ENCODE assay signal across 8 cellular contexts in the genomic region with DNA sequence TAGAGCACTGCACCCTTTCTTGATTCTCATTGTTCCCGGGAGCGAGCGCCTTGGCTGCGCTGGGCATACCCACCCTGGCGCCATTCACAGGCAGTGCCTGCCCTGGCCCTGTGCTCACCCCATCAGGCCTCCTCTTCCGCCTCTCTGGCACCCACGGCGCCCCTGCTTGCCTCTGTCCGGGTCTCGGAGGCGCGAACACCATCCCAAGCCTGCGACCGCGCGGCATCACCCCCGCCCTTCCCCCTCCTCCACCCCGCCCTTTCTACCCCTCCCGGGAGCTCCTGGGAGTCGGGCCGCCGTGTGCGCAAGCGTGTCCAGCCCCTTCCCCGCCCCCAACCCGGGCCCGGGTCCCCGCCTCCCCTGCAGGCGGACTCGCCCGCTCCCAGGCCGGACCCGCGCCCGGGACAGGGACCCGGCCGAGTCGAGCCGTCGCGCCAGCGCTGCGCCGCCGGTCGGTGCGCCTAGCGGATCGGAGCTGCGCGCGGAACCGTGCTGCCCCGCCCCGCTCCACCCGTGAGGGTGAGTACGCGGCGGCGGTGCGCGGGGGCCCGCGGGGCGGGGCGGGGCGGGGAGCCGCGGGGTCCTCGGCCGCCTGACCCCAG. TPM values are rescaled to one million over a fixed set of nuclear protein-coding genes. Genes with fewer than 3 reads are reported as not detected.
A peak's percentile ranks its signal among the peaks of the same experiment; 100 is the strongest.
DNase-seq lines count a peak whose midpoint lies in the region; ATAC-seq and TF ChIP-seq lines count a peak whose summit lies in the region.

TSS of gene ST3GAL4 (plus strand) at position 363 of the 602 bp plus-strand sequence. CDS start 50,470 bp downstream, outside the sequence.

- peaks cover 33% of the 10 kb centered on the region for H4K20me1 ChIP-seq in DND-41 (ENCODE audit: insufficient read depth, low read length)
- no peaks in the 10 kb centered on the region for H4K20me1 ChIP-seq in KMS-11 (ENCODE audit: insufficient read depth)

- H3K4me1 ChIP-seq in DND-41 (ENCODE audit: insufficient read depth, low read length) (peaks cover 77% of the 10 kb centered on the region), KMS-11 (ENCODE audit: low read depth, poor library complexity, severe bottlenecking) (peaks cover 36% of the 10 kb centered on the region), psoas muscle (peaks cover 43% of the 10 kb centered on the region), urinary bladder (ENCODE audit: insufficient read depth) (no peaks in the 10 kb centered on the region)

- peak; percentile 76 for ATAC-seq in DND-41 (ENCODE audit: insufficient read depth, low read depth)
- peak; percentile 54 for ATAC-seq in GM21529 (IDR thresholded peaks at IDR 0.05; ENCODE audit: unreplicated experiment)
- peak; percentile 78 to 83 for ATAC-seq in left cardiac atrium
- peak; percentile 72 to 86 (median 80) for ATAC-seq in psoas muscle

- H3K4me2 ChIP-seq in DND-41 (ENCODE audit: insufficient read depth, low read length) (peak within 1 kb of the TSS; percentile 96), KMS-11 (peak within 1 kb of the TSS; percentile 54)

- H3K27me3 ChIP-seq in DND-41 (ENCODE audit: insufficient read depth, low read length, poor library complexity) (no peaks in the 10 kb centered on the region), KMS-11 (ENCODE audit: insufficient read depth, low read depth) (no peaks in the 10 kb centered on the region), psoas muscle (ENCODE audit: insufficient read depth in 3 of 3, low read length in 2 of 3) (no peaks in the 10 kb centered on the region)

- H2AFZ ChIP-seq in DND-41 (ENCODE audit: low read depth, low read length) (peak within 1 kb of the TSS; percentile 94), KMS-11 (ENCODE audit: low read depth) (peak within 1 kb of the TSS; percentile 30; the same call in 1 of the 2 replicates)

- DNase-seq in DND-41 (peak; percentile 86), T follicular helper cell (ENCODE audit: low read depth) (peak; percentile 31), left cardiac atrium (peak; percentile 87), psoas muscle (peak; percentile 77 to 87)

- intact Hi-C loops in left cardiac atrium (cut with DNase I): loop anchor here in 1 of 2 donors (5.0 kb wide), 2 partner anchors 37 to 62 kb away; no protein-coding TSS in a partner anchor
- intact Hi-C loops in psoas muscle (cut with DNase I): no loop called here

- H3K9me3 ChIP-seq in DND-41 (ENCODE audit: insufficient read depth, low read length, severe bottlenecking): no peaks in the 10 kb centered on the region
- no peaks in the 10 kb centered on the region for H3K9me3 ChIP-seq in psoas muscle

- TF ChIP-seq CTCF in DND-41 (IDR thresholded peaks at IDR 0.05; ENCODE audit: borderline replicate concordance, extremely low read depth, low read length, poor library complexity, severe bottlenecking): peak; percentile 12
- TF ChIP-seq CTCF in KMS-11 (conservative IDR thresholded peaks at IDR 0.05; ENCODE audit: low read depth, low read length): no peak
- TF ChIP-seq CTCF in psoas muscle (IDR thresholded peaks at IDR 0.05): no peak

- peaks cover 91% of the 10 kb centered on the region for H3K79me2 ChIP-seq in DND-41 (ENCODE audit: insufficient read depth, low read length)
- peaks cover 11% of the 10 kb centered on the region; the same call in 1 of the 2 replicates for H3K79me2 ChIP-seq in KMS-11 (ENCODE audit: insufficient read depth, low read depth)

- H3K4me3 ChIP-seq in DND-41 (ENCODE audit: low read depth in 1 of 2, low read length in 2 of 2) (peak within 1 kb of the TSS; percentile 75 to 78), KMS-11 (IDR thresholded peaks at IDR 0.05; ENCODE audit: insufficient read depth, low read depth, low read length) (no peak within 1 kb of the TSS), psoas muscle (peak within 1 kb of the TSS; percentile 79), urinary bladder (ENCODE audit: low read depth, low read length) (peak within 1 kb of the TSS; percentile 80)

- H3K36me3 ChIP-seq in DND-41 (ENCODE audit: insufficient read depth, low read length): peaks cover 18% of the 10 kb centered on the region
- no peaks in the 10 kb centered on the region for H3K36me3 ChIP-seq in KMS-11 (ENCODE audit: insufficient read depth)
- no peaks in the 10 kb centered on the region for H3K36me3 ChIP-seq in psoas muscle (ENCODE audit: insufficient read depth in 1 of 2, low read depth in 1 of 2)
- H3K36me3 ChIP-seq in urinary bladder (ENCODE audit: insufficient read depth): no peaks in the 10 kb centered on the region

- WGBS in adipose tissue, 3 donors: 0 to 1% (median 1%) methylated on average over 42 to 71 of the region's 71 CpGs
- 1 to 2% (median 1%) methylated on average over 34 to 71 of the region's 71 CpGs for WGBS in psoas muscle, 3 donors
- under 1% methylated on average over 71 of the region's 71 CpGs for WGBS in urinary bladder

- H3K9ac ChIP-seq in DND-41 (ENCODE audit: low read depth, low read length): peak within 1 kb of the TSS; percentile 89
- H3K9ac ChIP-seq in KMS-11: peak within 1 kb of the TSS; percentile 83

- H3K27ac ChIP-seq in DND-41 (ENCODE audit: low read length) (peak within 1 kb of the TSS; percentile 95), KMS-11 (peak within 1 kb of the TSS; percentile 49), adipose tissue (ENCODE audit: low read depth, low read length) (peak within 1 kb of the TSS; percentile 14), psoas muscle (peak within 1 kb of the TSS; percentile 58), urinary bladder (ENCODE audit: low read depth) (peak within 1 kb of the TSS; percentile 87)

RNA-seq across cellular contexts. Expression of gene ST3GAL4, which starts in this region (rescaled TPM):
- polyA plus RNA-seq in adipose tissue (10 to 100 TPM in 2 of 3 donors, 1 to 10 TPM in 1; 7.5 to 42.1 (median 20.8) TPM), psoas muscle (1 to 10 TPM; 3.5 to 4.7 (median 3.6) TPM), urinary bladder (48.5 TPM)
- total RNA-seq in left cardiac atrium (100 to 1,000 TPM in 1 of 2 donors, 10 to 100 TPM in 1; 57.1 to 109 TPM), psoas muscle (1 to 10 TPM; 4.1 to 9.3 (median 6.3) TPM), urinary bladder (35.2 TPM)

Comparison
In these comparisons a context has a peak if more than half of its experiments do, and no peak if none do; other contexts are left out.
1. DNase-seq: peak in every context shown above with its lines; median percentile 87 in left cardiac atrium; 86 in DND-41; 82 in psoas muscle; 31 in T follicular helper cell.
2. H3K27ac ChIP-seq: peak in every context shown above with its lines; median percentile 95 in DND-41; 87 in urinary bladder; 58 in psoas muscle; 49 in KMS-11; 14 in adipose tissue.